Comparison of ENCODE assay signal across 8 cellular contexts in genomic region chr4:26320453-26321325, GRCh38. TPM values are rescaled to one million over a fixed set of nuclear protein-coding genes. Genes with fewer than 3 reads are reported as not detected.
DNase-seq lines count a peak whose midpoint lies in the region; FAIRE-seq and TF ChIP-seq lines count a peak whose summit lies in the region.

Gene RBPJ (plus strand): TSS chr4:26321014. CDS start chr4:26321029, 15 bp downstream.

- H3K9ac ChIP-seq in H9 (ENCODE audit: extremely low read depth, insufficient read length, low read length) (peak within 1 kb of the TSS; percentile 99), SK-N-MC (ENCODE audit: insufficient read length) (peak within 1 kb of the TSS; percentile 80), neuronal stem cell (ENCODE audit: low read depth, low read length, poor library complexity) (peak within 1 kb of the TSS; percentile 96), subcutaneous abdominal adipose tissue (ENCODE audit: low read length in 5 of 5) (peak within 1 kb of the TSS; percentile 91 to 100 (median 93))

- peaks cover 30 to 38% of the 10 kb centered on the region in 2 experiments for H3K4me1 Mint-ChIP-seq in H9
- peaks cover 35% of the 10 kb centered on the region for H3K4me1 Mint-ChIP-seq in activated naive CD4-positive, alpha-beta T cell treated with anti-CD3 and anti-CD28 coated beads for 36 hours (ENCODE audit: low read depth)

- CTCF ChIA-PET in activated naive CD4-positive, alpha-beta T cell treated with anti-CD3 and anti-CD28 coated beads for 36 hours (lab: Charles Lee): interaction anchor here (1.0 to 3.1 kb wide), 6 partner anchors 10 to 291 kb away, joined by 3 to 20 read pairs (median 8); no protein-coding TSS in a partner anchor

- H4K8ac ChIP-seq in H9 (replicated peaks; ENCODE audit: insufficient read length, low read depth, low read length): no peak within 1 kb of the TSS
- H4K8ac ChIP-seq in neuronal stem cell (ENCODE audit: low read depth, low read length): no peak within 1 kb of the TSS

- H2BK12ac ChIP-seq in H9 (ENCODE audit: insufficient read length, low read depth, low read length) (peak within 1 kb of the TSS; percentile 74), neuronal stem cell (ENCODE audit: low read length) (peak within 1 kb of the TSS; percentile 41)

- intact Hi-C loops in activated naive CD4-positive, alpha-beta T cell treated with anti-CD3 and anti-CD28 coated beads for 36 hours (cut with micrococcal nuclease): loop anchor here (5.0 kb wide), 3 partner anchors 478 to 878 kb away; no protein-coding TSS in a partner anchor

- H3K27ac Mint-ChIP-seq in H9: peak within 1 kb of the TSS; percentile 98
- peak within 1 kb of the TSS; percentile 99 for H3K27ac Mint-ChIP-seq in activated naive CD4-positive, alpha-beta T cell treated with anti-CD3 and anti-CD28 coated beads for 36 hours

- H3K14ac ChIP-seq in H9 (ENCODE audit: insufficient read depth, low read length) (peak within 1 kb of the TSS; percentile 99), neuronal stem cell (ENCODE audit: low read length) (peak within 1 kb of the TSS; percentile 97)

- DNase-seq in H9 (peak; percentile 97), NCI-H1048 (lab: John Stamatoyannopoulos, UW) (peak; percentile 89), SK-N-MC (ENCODE audit: low read depth, low spot score) (peak; percentile 77), frontal cortex (ENCODE audit: low spot score in 2 of 2) (peak; percentile 83 to 91), neuronal stem cell (ENCODE audit: low spot score) (peak; percentile 98)
- DNase-seq in activated naive CD4-positive, alpha-beta T cell treated with anti-CD3 and anti-CD28 coated beads for 36 hours: peak; percentile 90

- H3K9me3 ChIP-seq in DOHH2 (ENCODE audit: control insufficient read depth, insufficient read depth, low read length) (no peaks in the 10 kb centered on the region), H9 (ENCODE audit: control insufficient read depth, low read depth, low read length) (no peaks in the 10 kb centered on the region), SK-N-MC (ENCODE audit: low read depth, low read length) (no peaks in the 10 kb centered on the region), neuronal stem cell (replicated peaks in 1 of 2; ENCODE audit: control insufficient read depth in 2 of 2, insufficient read depth in 1 of 2, low read depth in 1 of 2, low read length in 2 of 2) (peaks cover 0 to 3% of the 10 kb centered on the region in 2 donors), subcutaneous abdominal adipose tissue (ENCODE audit: control insufficient read depth in 5 of 5, low read length in 5 of 5) (peaks cover 0 to 9% (median 3%) of the 10 kb centered on the region in 5 donors)

- H3K4me3 ChIP-seq in DOHH2 (ENCODE audit: low read length) (peak within 1 kb of the TSS; percentile 95), SK-N-MC (peak within 1 kb of the TSS; percentile 83), neuronal stem cell (ENCODE audit: low read length in 2 of 2) (peak within 1 kb of the TSS; percentile 76 to 93), subcutaneous abdominal adipose tissue (ENCODE audit: low read depth in 1 of 5, low read length in 5 of 5) (peak within 1 kb of the TSS; percentile 78 to 90 (median 88))

- H3K79me1 ChIP-seq in H9 (ENCODE audit: insufficient read depth, low read depth, low read length, poor library complexity, severe bottlenecking) (no peaks in the 10 kb centered on the region), neuronal stem cell (ENCODE audit: low read depth, low read length) (no peaks in the 10 kb centered on the region)

- H3K18ac ChIP-seq in H9 (ENCODE audit: insufficient read length, low read depth, low read length): peak within 1 kb of the TSS; percentile 90
- H3K18ac ChIP-seq in neuronal stem cell (ENCODE audit: low read length): peak within 1 kb of the TSS; percentile 100

- H2AFZ ChIP-seq in H9 (ENCODE audit: low read length) (no peak within 1 kb of the TSS), neuronal stem cell (ENCODE audit: low read length) (peak within 1 kb of the TSS; percentile 96)

- H3K4me1 ChIP-seq in DOHH2 (ENCODE audit: control insufficient read depth, low read length) (peaks cover 36% of the 10 kb centered on the region), H9 (ENCODE audit: insufficient read depth, low read length) (no peaks in the 10 kb centered on the region; the same call in 1 of the 2 replicates), neuronal stem cell (ENCODE audit: control insufficient read depth in 2 of 2, insufficient read depth in 1 of 2, low read depth in 1 of 2, low read length in 2 of 2) (peaks cover 0 to 10% of the 10 kb centered on the region in 2 donors), subcutaneous abdominal adipose tissue (ENCODE audit: control insufficient read depth in 5 of 5, insufficient read depth in 5 of 5, low read length in 5 of 5) (peaks cover 17 to 46% (median 44%) of the 10 kb centered on the region in 5 donors)

- H2AK5ac ChIP-seq in H9 (ENCODE audit: insufficient read length, low read length): peak within 1 kb of the TSS; percentile 80
- H2AK5ac ChIP-seq in neuronal stem cell (ENCODE audit: low read depth, low read length): peak within 1 kb of the TSS; percentile 75

- no peaks in the 10 kb centered on the region; the same call in 1 of the 2 replicates for H3K27me3 Mint-ChIP-seq in H9 (ENCODE audit: low read depth)
- no peaks in the 10 kb centered on the region for H3K27me3 Mint-ChIP-seq in activated naive CD4-positive, alpha-beta T cell treated with anti-CD3 and anti-CD28 coated beads for 36 hours (ENCODE audit: low read depth)

- H3T11ph ChIP-seq in H9 (ENCODE audit: low read length): no peak within 1 kb of the TSS

- H3K4me3 Mint-ChIP-seq in H9: peak within 1 kb of the TSS; percentile 96 to 97
- H3K4me3 Mint-ChIP-seq in activated naive CD4-positive, alpha-beta T cell treated with anti-CD3 and anti-CD28 coated beads for 36 hours: peak within 1 kb of the TSS; percentile 97

- no peaks in the 10 kb centered on the region; the same call in 1 of the 2 replicates for H3K36me3 ChIP-seq in DOHH2 (ENCODE audit: control insufficient read depth, low read length)
- H3K36me3 ChIP-seq in SK-N-MC (ENCODE audit: insufficient read depth, low read length): no peaks in the 10 kb centered on the region
- H3K36me3 ChIP-seq in neuronal stem cell (replicated peaks in 1 of 2; ENCODE audit: control insufficient read depth in 2 of 2, insufficient read depth in 2 of 2, low read length in 2 of 2): no peaks in the 10 kb centered on the region
- H3K36me3 ChIP-seq in subcutaneous abdominal adipose tissue (ENCODE audit: control insufficient read depth in 5 of 5, insufficient read depth in 5 of 5, low read length in 5 of 5): peaks cover 0 to 3% (median 0%) of the 10 kb centered on the region in 5 donors

- H3K4ac ChIP-seq in H9 (ENCODE audit: low read depth, low read length) (peak within 1 kb of the TSS; percentile 42; the same call in 1 of the 2 replicates), neuronal stem cell (ENCODE audit: low read length) (peak within 1 kb of the TSS; percentile 89)

- WGBS in H9 (ENCODE audit: extremely low coverage, insufficient read length, low lambda C conversion rate): no CpG with 5 or more reads among the region's 101 CpGs
- WGBS in neuronal stem cell (ENCODE audit: extremely low coverage in 2 of 2, insufficient read length in 2 of 2, insufficient replicate concordance in 1 of 2), 2 donors: no CpG with 5 or more reads among the region's 101 CpGs

- H3K36me3 Mint-ChIP-seq in H9 (ENCODE audit: insufficient read depth in 1 of 3, low read depth in 3 of 3): peaks cover 2 to 14% (median 8%) of the 10 kb centered on the region in 3 experiments
- H3K36me3 Mint-ChIP-seq in activated naive CD4-positive, alpha-beta T cell treated with anti-CD3 and anti-CD28 coated beads for 36 hours (ENCODE audit: low read depth): peaks cover 9% of the 10 kb centered on the region

- H3K4me2 ChIP-seq in DOHH2 (ENCODE audit: low read length): peak within 1 kb of the TSS; percentile 89
- H3K4me2 ChIP-seq in H9 (ENCODE audit: insufficient read depth, insufficient read length, low read length): peak within 1 kb of the TSS; percentile 99
- H3K4me2 ChIP-seq in neuronal stem cell (ENCODE audit: insufficient read depth, low read length, poor library complexity, severe bottlenecking): peak within 1 kb of the TSS; percentile 91

- TF ChIP-seq CTCF in DOHH2 (IDR thresholded peaks at IDR 0.05; ENCODE audit: low read depth, low read length, poor library complexity, severe bottlenecking) (no peak), H9 (conservative IDR thresholded peaks at IDR 0.05) (no peak)

- no peak within 1 kb of the TSS for H2BK15ac ChIP-seq in H9 (ENCODE audit: low read depth, low read length)
- peak within 1 kb of the TSS; percentile 94 for H2BK15ac ChIP-seq in neuronal stem cell (ENCODE audit: low read length)

- peaks cover 8 to 13% of the 10 kb centered on the region in 2 experiments for H3K9me3 Mint-ChIP-seq in H9
- peaks cover 6% of the 10 kb centered on the region for H3K9me3 Mint-ChIP-seq in activated naive CD4-positive, alpha-beta T cell treated with anti-CD3 and anti-CD28 coated beads for 36 hours

- FAIRE-seq in frontal cortex (lab: Jason Lieb, UNC): no peak

- peak within 1 kb of the TSS; percentile 87 for H3K27ac ChIP-seq in DOHH2 (ENCODE audit: low read depth, low read length)
- peak within 1 kb of the TSS; percentile 97 for H3K27ac ChIP-seq in H9 (ENCODE audit: insufficient read length, low read depth, low read length)
- peak within 1 kb of the TSS; percentile 87 for H3K27ac ChIP-seq in SK-N-MC
- peak within 1 kb of the TSS; percentile 99 for H3K27ac ChIP-seq in neuronal stem cell (replicated peaks; ENCODE audit: low read length)
- peak within 1 kb of the TSS; percentile 94 for H3K27ac ChIP-seq in subcutaneous abdominal adipose tissue (ENCODE audit: low read depth, low read length)

- H3K27me3 ChIP-seq in DOHH2 (ENCODE audit: control insufficient read depth, low read length) (no peaks in the 10 kb centered on the region), H9 (ENCODE audit: insufficient read depth, low read length) (no peaks in the 10 kb centered on the region), neuronal stem cell (ENCODE audit: control insufficient read depth in 3 of 3, insufficient read depth in 3 of 3, low read depth in 1 of 3, low read length in 3 of 3) (no peaks in the 10 kb centered on the region), subcutaneous abdominal adipose tissue (ENCODE audit: control insufficient read depth in 5 of 5, insufficient read depth in 4 of 5, low read length in 5 of 5) (peaks cover 0 to 9% (median 0%) of the 10 kb centered on the region in 5 donors)

- H2BK20ac ChIP-seq in H9 (ENCODE audit: low read depth, low read length, poor library complexity, severe bottlenecking): no peak within 1 kb of the TSS

- no peaks in the 10 kb centered on the region for H3K9me2 ChIP-seq in DOHH2 (replicated peaks; ENCODE audit: control insufficient read depth, low read length)

- H3K56ac ChIP-seq in H9 (ENCODE audit: insufficient read length, low read depth, low read length): peak within 1 kb of the TSS; percentile 34

- peaks cover 22% of the 10 kb centered on the region for H3K23me2 ChIP-seq in H9 (ENCODE audit: insufficient read length, low read depth, low read length, poor library complexity, severe bottlenecking)

- H2BK5ac ChIP-seq in H9 (ENCODE audit: insufficient read length, low read length) (peak within 1 kb of the TSS; percentile 97), neuronal stem cell (ENCODE audit: low read length) (peak within 1 kb of the TSS; percentile 95)

- H4K20me1 ChIP-seq in DOHH2 (ENCODE audit: control insufficient read depth, insufficient read depth, low read depth, low read length): peaks cover 30% of the 10 kb centered on the region
- no peaks in the 10 kb centered on the region for H4K20me1 ChIP-seq in H9 (ENCODE audit: control insufficient read depth, insufficient read depth, insufficient read length)

- H4K5ac ChIP-seq in H9 (ENCODE audit: insufficient read length, low read depth, low read length): peak within 1 kb of the TSS; percentile 84

- H4K91ac ChIP-seq in H9 (ENCODE audit: insufficient read length, low read depth, low read length) (peak within 1 kb of the TSS; percentile 91), neuronal stem cell (ENCODE audit: low read depth, low read length, poor library complexity) (no peak within 1 kb of the TSS)

- H3K23ac ChIP-seq in H9 (ENCODE audit: insufficient read length, low read depth, low read length): no peak within 1 kb of the TSS
- H3K23ac ChIP-seq in neuronal stem cell (ENCODE audit: low read depth, low read length, poor library complexity): peak within 1 kb of the TSS; percentile 96

- H2BK120ac ChIP-seq in H9 (ENCODE audit: low read depth, low read length, poor library complexity, severe bottlenecking): peak within 1 kb of the TSS; percentile 91
- H2BK120ac ChIP-seq in neuronal stem cell (ENCODE audit: low read depth, low read length): peak within 1 kb of the TSS; percentile 24

- H3K79me2 ChIP-seq in DOHH2 (ENCODE audit: control insufficient read depth, low read length) (peaks cover 64% of the 10 kb centered on the region), H9 (ENCODE audit: insufficient read depth, low read length) (peaks cover 43% of the 10 kb centered on the region)

- peaks cover 6% of the 10 kb centered on the region; the same call in 1 of the 2 replicates for H3F3A ChIP-seq in DOHH2 (ENCODE audit: control insufficient read depth, insufficient read depth)

RNA-seq across cellular contexts. Expression of gene RBPJ, which starts in this region (rescaled TPM):
- total RNA-seq in H9 (2021) (155 and 166 TPM in 2 replicates), frontal cortex (77.0 TPM)
- 100 to 1,000 TPM; 114 to 118 TPM for total RNA-seq in activated naive CD4-positive, alpha-beta T cell treated with anti-CD3 and anti-CD28 coated beads for 36 hours
- 102 TPM for polyA plus RNA-seq in neuronal stem cell (2013, experiment 1 of 2)
- 105 TPM for polyA plus RNA-seq in neuronal stem cell (2013, experiment 2 of 2)

Comparison
In these comparisons a context has a peak if more than half of its experiments do, and no peak if none do; other contexts are left out.
1. Peak in every context shown above with its lines: DNase-seq, H3K4me3 ChIP-seq and H3K27ac ChIP-seq.